In genomic region chr22:46828323-46829139, GRCh38 we compare ENCODE assay signal across 10 cellular contexts.
DNase-seq lines count a peak whose midpoint lies in the region; ATAC-seq and TF ChIP-seq lines count a peak whose summit lies in the region.
"Had no signal": no experiment of that assay in that cellular context is flagged by ENCODE, and none has a peak within 500 bp of the region (broad histone marks: within the 10 kb centered on the region; RNA-seq: fewer than 3 reads in every experiment).

No MANE protein-coding gene starts in this region.

- TF ChIP-seq POLR2A in esophagus muscularis mucosa (IDR thresholded peaks at IDR 0.05; ENCODE audit: low read depth), result no peak
- no peak for TF ChIP-seq POLR2A in body of pancreas (IDR thresholded peaks at IDR 0.05)

- H4K20me1 ChIP-seq in PC-3 (ENCODE audit: low read length), result no peaks in the 10 kb centered on the region

- POLR2A ChIA-PET in PC-3 (lab: Charles Lee; ENCODE audit: unreplicated experiment), result no interaction called here

- H3K9me3 ChIP-seq in PC-3 (ENCODE audit: low read length) (no peaks in the 10 kb centered on the region), esophagus muscularis mucosa (no peaks in the 10 kb centered on the region), body of pancreas (no peaks in the 10 kb centered on the region)
- H3K9me3 ChIP-seq: neutrophil had no signal

- 91% methylated on average over 11 of the region's 12 CpGs for WGBS in esophagus muscularis mucosa
- WGBS in body of pancreas, 2 donors, result 88 to 97% methylated on average over 12 of the region's 12 CpGs

- BruUV-seq in PC-3 (replicated peaks; lab: Mats Ljungman, UMichigan), result no TSS peak

- no peak overlapping the region for H2AFZ ChIP-seq in PC-3 (ENCODE audit: low read length)

- no peaks in the 10 kb centered on the region for H3K9me2 ChIP-seq in PC-3 (replicated peaks; ENCODE audit: low read length)

- H3K79me2 ChIP-seq in PC-3 (ENCODE audit: low read length), result peaks cover 37% of the 10 kb centered on the region

- peak overlapping the region; percentile 29; the same call in 1 of the 2 replicates for H3K4me3 ChIP-seq in PC-3 (ENCODE audit: low read length)
- no peak overlapping the region for H3K4me3 ChIP-seq in esophagus muscularis mucosa
- H3K4me3 ChIP-seq in skin epidermis, result no peak overlapping the region
- no peak overlapping the region for H3K4me3 ChIP-seq in body of pancreas

- DNase-seq in NCI-H345 (lab: John Stamatoyannopoulos, UW), result peak; percentile 21
- no peak for DNase-seq in NCI-H345 treated with DMSO at 0.1 percent for 48 hours (lab: John Stamatoyannopoulos, UW; ENCODE audit: unreplicated experiment)
- DNase-seq in PC-3, result peak; percentile 30
- DNase-seq in esophagus muscularis mucosa (ENCODE audit: extremely low spot score), result peak; percentile 77
- no peak for DNase-seq in body of pancreas
- DNase-seq: left ventricle myocardium superior had no signal

- H3K9ac ChIP-seq in PC-3 (ENCODE audit: low read length), result peak overlapping the region; percentile 88

- CTCF ChIA-PET in PC-3 (lab: Charles Lee), result interaction anchor here (0.6 kb wide), 1 partner anchor 63 kb away, joined by 3 read pairs; no protein-coding TSS in a partner anchor

- H3K27ac ChIP-seq in PC-3 (ENCODE audit: low read length) (peak overlapping the region; percentile 99), esophagus muscularis mucosa (replicated peaks in 1 of 4) (no peak overlapping the region), skin epidermis (peak overlapping the region in 13 of 21 experiments; percentile 11 to 79 (median 52)), body of pancreas (no peak overlapping the region)
- H3K27ac ChIP-seq: neutrophil had no signal

- intact Hi-C loops in PC-3 (cut with micrococcal nuclease) (loop anchor here (2.0 kb wide), 1 partner anchor 26 kb away; no protein-coding TSS in a partner anchor), esophagus muscularis mucosa (cut with DNase I) (no loop called here), body of pancreas (cut with DNase I) (no loop called here)

- H3K27me3 ChIP-seq in PC-3 (ENCODE audit: low read length) (no peaks in the 10 kb centered on the region), esophagus muscularis mucosa (no peaks in the 10 kb centered on the region), body of pancreas (no peaks in the 10 kb centered on the region)
- H3K27me3 ChIP-seq: neutrophil had no signal

- H3F3A ChIP-seq in PC-3 (ENCODE audit: low read length, unreplicated experiment), result peaks cover 17% of the 10 kb centered on the region

- no peak for TF ChIP-seq CTCF in PC-3 (conservative IDR thresholded peaks at IDR 0.05; ENCODE audit: low read depth, low read length)
- TF ChIP-seq CTCF in esophagus muscularis mucosa (IDR thresholded peaks at IDR 0.05), result no peak
- no peak for TF ChIP-seq CTCF in body of pancreas (IDR thresholded peaks at IDR 0.05)

- ATAC-seq in PC-3 (peak; percentile 9), GM21528 (IDR thresholded peaks at IDR 0.05; ENCODE audit: low FRiP score, unreplicated experiment) (no peak), body of pancreas (no peak), GM19023 (IDR thresholded peaks at IDR 0.05; ENCODE audit: unreplicated experiment) (no peak)

- H3K36me3 ChIP-seq in PC-3 (ENCODE audit: low read depth, low read length), result no peaks in the 10 kb centered on the region
- peaks cover 0 to 14% (median 8%) of the 10 kb centered on the region in 4 donors for H3K36me3 ChIP-seq in esophagus muscularis mucosa
- no peaks in the 10 kb centered on the region for H3K36me3 ChIP-seq in body of pancreas (replicated peaks in 1 of 2; ENCODE audit: insufficient read depth in 1 of 2, low read depth in 2 of 2)

- H3K4me1 ChIP-seq in PC-3 (ENCODE audit: insufficient read depth, low read length), result peaks cover 43% of the 10 kb centered on the region
- H3K4me1 ChIP-seq in esophagus muscularis mucosa, result peaks cover 22 to 34% (median 28%) of the 10 kb centered on the region in 4 donors
- peaks cover 18% of the 10 kb centered on the region for H3K4me1 ChIP-seq in body of pancreas

- H3K4me2 ChIP-seq in PC-3 (ENCODE audit: low read length), result peak overlapping the region; percentile 86

- no peak for TF ChIP-seq EP300 in esophagus muscularis mucosa (IDR thresholded peaks at IDR 0.05)

Comparison
In these comparisons a context has a peak if more than half of its experiments do, and no peak if none do; other contexts are left out.
1. DNase-seq: peak in NCI-H345 (single experiment), PC-3 (single experiment) and esophagus muscularis mucosa (single experiment); none in NCI-H345 treated with DMSO at 0.1 percent for 48 hours (single experiment) and body of pancreas (0 of 4).
2. H3K27ac ChIP-seq: peak in PC-3 (single experiment) and skin epidermis (13 of 21); none in esophagus muscularis mucosa (0 of 4) and body of pancreas (0 of 4).